ENCODE assay signal across 1 cellular context in the genomic region with DNA sequence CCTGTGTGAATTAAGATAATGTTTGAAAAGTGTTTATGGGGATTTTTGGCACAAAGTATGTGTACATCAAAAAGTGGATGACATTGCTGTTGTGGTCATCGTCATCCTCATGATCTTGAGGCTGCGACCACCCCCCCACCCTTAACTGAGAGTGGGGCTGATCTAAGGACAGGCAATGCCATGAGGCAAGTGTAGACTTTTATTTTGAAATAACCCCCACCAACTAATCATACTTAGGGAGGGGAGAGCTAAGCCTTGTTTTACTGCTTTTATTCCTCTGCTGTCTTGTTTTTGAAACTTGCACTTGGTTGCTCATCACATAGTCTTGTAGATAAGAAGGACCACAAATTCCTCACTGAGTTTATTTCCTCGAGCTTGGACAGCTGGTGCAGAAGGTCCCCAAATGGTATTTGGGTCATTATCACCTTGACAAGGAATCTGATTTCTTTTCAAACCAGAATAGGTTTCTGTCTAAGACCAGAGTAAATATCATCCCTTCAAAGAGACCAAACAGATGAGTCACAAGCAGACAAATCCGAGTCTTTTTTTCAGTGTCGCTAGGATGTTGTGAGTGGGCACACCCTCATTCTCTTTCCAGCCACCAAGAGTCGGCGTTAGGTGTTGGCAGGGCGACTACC.
TF ChIP-seq lines count a peak whose summit lies in the region.

No MANE protein-coding gene starts in this region.

TF ChIP-seq in GM23338, 12 proteins besides CTCF, POLR2A, EP300 and RAD21 (continued from another document):
- TF ChIP-seq, protein P1, sequence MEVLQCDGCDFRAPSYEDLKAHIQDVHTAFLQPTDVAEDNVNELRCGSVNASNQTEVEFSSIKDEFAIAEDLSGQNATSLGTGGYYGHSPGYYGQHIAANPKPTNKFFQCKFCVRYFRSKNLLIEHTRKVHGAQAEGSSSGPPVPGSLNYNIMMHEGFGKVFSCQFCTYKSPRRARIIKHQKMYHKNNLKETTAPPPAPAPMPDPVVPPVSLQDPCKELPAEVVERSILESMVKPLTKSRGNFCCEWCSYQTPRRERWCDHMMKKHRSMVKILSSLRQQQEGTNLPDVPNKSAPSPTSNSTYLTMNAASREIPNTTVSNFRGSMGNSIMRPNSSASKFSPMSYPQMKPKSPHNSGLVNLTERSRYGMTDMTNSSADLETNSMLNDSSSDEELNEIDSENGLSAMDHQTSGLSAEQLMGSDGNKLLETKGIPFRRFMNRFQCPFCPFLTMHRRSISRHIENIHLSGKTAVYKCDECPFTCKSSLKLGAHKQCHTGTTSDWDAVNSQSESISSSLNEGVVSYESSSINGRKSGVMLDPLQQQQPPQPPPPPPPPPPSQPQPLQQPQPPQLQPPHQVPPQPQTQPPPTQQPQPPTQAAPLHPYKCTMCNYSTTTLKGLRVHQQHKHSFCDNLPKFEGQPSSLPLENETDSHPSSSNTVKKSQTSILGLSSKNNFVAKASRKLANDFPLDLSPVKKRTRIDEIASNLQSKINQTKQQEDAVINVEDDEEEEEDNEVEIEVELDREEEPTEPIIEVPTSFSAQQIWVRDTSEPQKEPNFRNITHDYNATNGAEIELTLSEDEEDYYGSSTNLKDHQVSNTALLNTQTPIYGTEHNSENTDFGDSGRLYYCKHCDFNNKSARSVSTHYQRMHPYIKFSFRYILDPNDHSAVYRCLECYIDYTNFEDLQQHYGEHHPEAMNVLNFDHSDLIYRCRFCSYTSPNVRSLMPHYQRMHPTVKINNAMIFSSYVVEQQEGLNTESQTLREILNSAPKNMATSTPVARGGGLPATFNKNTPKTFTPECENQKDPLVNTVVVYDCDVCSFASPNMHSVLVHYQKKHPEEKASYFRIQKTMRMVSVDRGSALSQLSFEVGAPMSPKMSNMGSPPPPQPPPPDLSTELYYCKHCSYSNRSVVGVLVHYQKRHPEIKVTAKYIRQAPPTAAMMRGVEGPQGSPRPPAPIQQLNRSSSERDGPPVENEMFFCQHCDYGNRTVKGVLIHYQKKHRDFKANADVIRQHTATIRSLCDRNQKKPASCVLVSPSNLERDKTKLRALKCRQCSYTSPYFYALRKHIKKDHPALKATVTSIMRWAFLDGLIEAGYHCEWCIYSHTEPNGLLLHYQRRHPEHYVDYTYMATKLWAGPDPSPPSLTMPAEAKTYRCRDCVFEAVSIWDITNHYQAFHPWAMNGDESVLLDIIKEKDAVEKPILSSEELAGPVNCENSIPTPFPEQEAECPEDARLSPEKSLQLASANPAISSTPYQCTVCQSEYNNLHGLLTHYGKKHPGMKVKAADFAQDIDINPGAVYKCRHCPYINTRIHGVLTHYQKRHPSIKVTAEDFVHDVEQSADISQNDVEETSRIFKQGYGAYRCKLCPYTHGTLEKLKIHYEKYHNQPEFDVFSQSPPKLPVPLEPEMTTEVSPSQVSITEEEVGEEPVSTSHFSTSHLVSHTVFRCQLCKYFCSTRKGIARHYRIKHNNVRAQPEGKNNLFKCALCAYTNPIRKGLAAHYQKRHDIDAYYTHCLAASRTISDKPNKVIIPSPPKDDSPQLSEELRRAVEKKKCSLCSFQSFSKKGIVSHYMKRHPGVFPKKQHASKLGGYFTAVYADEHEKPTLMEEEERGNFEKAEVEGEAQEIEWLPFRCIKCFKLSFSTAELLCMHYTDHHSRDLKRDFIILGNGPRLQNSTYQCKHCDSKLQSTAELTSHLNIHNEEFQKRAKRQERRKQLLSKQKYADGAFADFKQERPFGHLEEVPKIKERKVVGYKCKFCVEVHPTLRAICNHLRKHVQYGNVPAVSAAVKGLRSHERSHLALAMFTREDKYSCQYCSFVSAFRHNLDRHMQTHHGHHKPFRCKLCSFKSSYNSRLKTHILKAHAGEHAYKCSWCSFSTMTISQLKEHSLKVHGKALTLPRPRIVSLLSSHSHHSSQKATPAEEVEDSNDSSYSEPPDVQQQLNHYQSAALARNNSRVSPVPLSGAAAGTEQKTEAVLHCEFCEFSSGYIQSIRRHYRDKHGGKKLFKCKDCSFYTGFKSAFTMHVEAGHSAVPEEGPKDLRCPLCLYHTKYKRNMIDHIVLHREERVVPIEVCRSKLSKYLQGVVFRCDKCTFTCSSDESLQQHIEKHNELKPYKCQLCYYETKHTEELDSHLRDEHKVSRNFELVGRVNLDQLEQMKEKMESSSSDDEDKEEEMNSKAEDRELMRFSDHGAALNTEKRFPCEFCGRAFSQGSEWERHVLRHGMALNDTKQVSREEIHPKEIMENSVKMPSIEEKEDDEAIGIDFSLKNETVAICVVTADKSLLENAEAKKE (CRISPR knock-in tag; IDR thresholded peaks at IDR 0.05) = no peak
- TF ChIP-seq JUNB (IDR thresholded peaks at IDR 0.05; ENCODE audit: unreplicated experiment) = no peak
- TF ChIP-seq, protein P2, sequence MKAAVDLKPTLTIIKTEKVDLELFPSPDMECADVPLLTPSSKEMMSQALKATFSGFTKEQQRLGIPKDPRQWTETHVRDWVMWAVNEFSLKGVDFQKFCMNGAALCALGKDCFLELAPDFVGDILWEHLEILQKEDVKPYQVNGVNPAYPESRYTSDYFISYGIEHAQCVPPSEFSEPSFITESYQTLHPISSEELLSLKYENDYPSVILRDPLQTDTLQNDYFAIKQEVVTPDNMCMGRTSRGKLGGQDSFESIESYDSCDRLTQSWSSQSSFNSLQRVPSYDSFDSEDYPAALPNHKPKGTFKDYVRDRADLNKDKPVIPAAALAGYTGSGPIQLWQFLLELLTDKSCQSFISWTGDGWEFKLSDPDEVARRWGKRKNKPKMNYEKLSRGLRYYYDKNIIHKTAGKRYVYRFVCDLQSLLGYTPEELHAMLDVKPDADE (IDR thresholded peaks at IDR 0.05) = no peak
- TF ChIP-seq, protein P3, sequence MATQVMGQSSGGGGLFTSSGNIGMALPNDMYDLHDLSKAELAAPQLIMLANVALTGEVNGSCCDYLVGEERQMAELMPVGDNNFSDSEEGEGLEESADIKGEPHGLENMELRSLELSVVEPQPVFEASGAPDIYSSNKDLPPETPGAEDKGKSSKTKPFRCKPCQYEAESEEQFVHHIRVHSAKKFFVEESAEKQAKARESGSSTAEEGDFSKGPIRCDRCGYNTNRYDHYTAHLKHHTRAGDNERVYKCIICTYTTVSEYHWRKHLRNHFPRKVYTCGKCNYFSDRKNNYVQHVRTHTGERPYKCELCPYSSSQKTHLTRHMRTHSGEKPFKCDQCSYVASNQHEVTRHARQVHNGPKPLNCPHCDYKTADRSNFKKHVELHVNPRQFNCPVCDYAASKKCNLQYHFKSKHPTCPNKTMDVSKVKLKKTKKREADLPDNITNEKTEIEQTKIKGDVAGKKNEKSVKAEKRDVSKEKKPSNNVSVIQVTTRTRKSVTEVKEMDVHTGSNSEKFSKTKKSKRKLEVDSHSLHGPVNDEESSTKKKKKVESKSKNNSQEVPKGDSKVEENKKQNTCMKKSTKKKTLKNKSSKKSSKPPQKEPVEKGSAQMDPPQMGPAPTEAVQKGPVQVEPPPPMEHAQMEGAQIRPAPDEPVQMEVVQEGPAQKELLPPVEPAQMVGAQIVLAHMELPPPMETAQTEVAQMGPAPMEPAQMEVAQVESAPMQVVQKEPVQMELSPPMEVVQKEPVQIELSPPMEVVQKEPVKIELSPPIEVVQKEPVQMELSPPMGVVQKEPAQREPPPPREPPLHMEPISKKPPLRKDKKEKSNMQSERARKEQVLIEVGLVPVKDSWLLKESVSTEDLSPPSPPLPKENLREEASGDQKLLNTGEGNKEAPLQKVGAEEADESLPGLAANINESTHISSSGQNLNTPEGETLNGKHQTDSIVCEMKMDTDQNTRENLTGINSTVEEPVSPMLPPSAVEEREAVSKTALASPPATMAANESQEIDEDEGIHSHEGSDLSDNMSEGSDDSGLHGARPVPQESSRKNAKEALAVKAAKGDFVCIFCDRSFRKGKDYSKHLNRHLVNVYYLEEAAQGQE (IDR thresholded peaks at IDR 0.05; ENCODE audit: unreplicated experiment) = no peak
- TF ChIP-seq NANOG (IDR thresholded peaks at IDR 0.05; ENCODE audit: borderline replicate concordance) = no peak
- no peak for TF ChIP-seq ZNF331 (CRISPR knock-in tag; IDR thresholded peaks at IDR 0.05; ENCODE audit: low read depth)
- TF ChIP-seq CREB1 (CRISPR knock-in tag; IDR thresholded peaks at IDR 0.05; ENCODE audit: low read depth) = no peak
- no peak for TF ChIP-seq STAT1 (IDR thresholded peaks at IDR 0.05; ENCODE audit: unreplicated experiment)
- no peak for TF ChIP-seq EZH2phosphoT487 (IDR thresholded peaks at IDR 0.05; ENCODE audit: unreplicated experiment)
TF ChIP-seq in GM23338: peak in this region for 0.
